In genomic region chr17:43627657-43628650, GRCh38 we compare ENCODE assay signal across 1 cellular context.
TF ChIP-seq lines count a peak whose summit lies in the region.

No MANE protein-coding gene starts in this region.

TF ChIP-seq in HEK293, 187 proteins besides CTCF, POLR2A, EP300 and RAD21 (continued from another document):
- TF ChIP-seq PRDM2 (tag by site-specific recombination; IDR thresholded peaks at IDR 0.05; ENCODE audit: borderline replicate concordance) (no peak), PATZ1 (tag by site-specific recombination; IDR thresholded peaks at IDR 0.05) (peak; percentile 21; the same call in 1 of the 2 replicates), ZNF514 (tag by site-specific recombination; IDR thresholded peaks at IDR 0.05) (no peak)
